25 cellular contexts compared by ENCODE assay signal in genomic region chr14:95308073-95308472, GRCh38. TPM values are rescaled to one million over a fixed set of nuclear protein-coding genes. Genes with fewer than 3 reads are reported as not detected.
A peak's percentile ranks its signal among the peaks of the same experiment; 100 is the strongest.
DNase-seq lines count a peak whose midpoint lies in the region; ATAC-seq, FAIRE-seq and TF ChIP-seq lines count a peak whose summit lies in the region.
"Had no signal": no experiment of that assay in that cellular context is flagged by ENCODE, and none has a peak within 500 bp of the region (broad histone marks: within the 10 kb centered on the region; RNA-seq: fewer than 3 reads in every experiment).

No MANE protein-coding gene starts in this region.

- H3K4me3 ChIP-seq in HepG2 (replicated peaks in 1 of 3; ENCODE audit: insufficient read depth in 1 of 3, low read depth in 2 of 3, low read length in 3 of 3) (no peak overlapping the region), gastrocnemius medialis (no peak overlapping the region), Peyer's patch (no peak overlapping the region)
- H3K4me3 ChIP-seq: coronary artery, esophagus muscularis mucosa, transverse colon had no signal

- no peak for TF ChIP-seq RAD21 in HepG2 (CRISPR knock-in tag; IDR thresholded peaks at IDR 0.05)

- H3K4me2 ChIP-seq in HepG2 (ENCODE audit: low read depth, low read length), result peak overlapping the region; percentile 28

- no peak overlapping the region for H3K9ac ChIP-seq in HepG2 (ENCODE audit: insufficient read depth, low read depth, low read length)

- CTCF ChIA-PET in HepG2 (lab: Yijun Ruan, JAX; ENCODE audit: low intra/inter-chr PET ratio, low total read pairs), result no interaction called here

- peaks cover 72% of the 10 kb centered on the region for H3K4me1 ChIP-seq in HepG2 (ENCODE audit: insufficient read depth, low read length)
- H3K4me1 ChIP-seq in gastrocnemius medialis, result no peaks in the 10 kb centered on the region
- peaks cover 0 to 9% (median under 1%) of the 10 kb centered on the region in 4 donors for H3K4me1 ChIP-seq in Peyer's patch

- DNase-seq in caudate nucleus (lab: John Stamatoyannopoulos, UW), result no peak
- DNase-seq in HepG2 (ENCODE audit: low spot score), result no peak
- DNase-seq in gastrocnemius medialis, result no peak
- no peak for DNase-seq in amniotic stem cell (lab: John Stamatoyannopoulos, UW)
- DNase-seq in NCI-H510A (lab: John Stamatoyannopoulos, UW), result no peak
- no peak for DNase-seq in Peyer's patch
- DNase-seq: activated CD4-positive, CD25-positive, alpha-beta regulatory T cell treated with anti-CD3 and anti-CD28 coated beads, Interleukin-2, amount 50 U/mL, for 72 hours; activated CD8-positive, alpha-beta T cell treated with anti-CD3 and anti-CD28 coated beads for 36 hours; activated effector memory CD4-positive, alpha-beta T cell treated with anti-CD3 and anti-CD28 coated beads, Interleukin-2, amount 50 U/mL, for 16 hours; activated naive CD8-positive, alpha-beta T cell treated with anti-CD3 and anti-CD28 coated beads, Interleukin-2, amount 10 ng/mL, durations not matched to agents 7 days and 5 days; DND-41; endodermal cell; KBM-7; NCI-H2171; NCI-H524; NK-92 treated with Interleukin-12 subunit alpha and Interleukin-12 subunit beta, amount 100 ng/mL, for 24 hours; stimulated activated CD4-positive, alpha-beta T cell treated with anti-CD3 and anti-CD28 coated beads, Interleukin-2, amount 100 ng/mL, for 48 hours; stimulated activated naive CD4-positive, alpha-beta T cell treated with Interleukin-2 at 50 U/mL for 16 hours; transverse colon had no signal

- TF ChIP-seq CTCF in 22Rv1 (IDR thresholded peaks at IDR 0.05), result no peak
- no peak for TF ChIP-seq CTCF in HepG2 (CRISPR knock-in tag; IDR thresholded peaks at IDR 0.05)
- TF ChIP-seq CTCF in gastrocnemius medialis (IDR thresholded peaks at IDR 0.05 in 4 of 5, conservative IDR thresholded peaks at IDR 0.05 in 1 of 5), result no peak
- no peak for TF ChIP-seq CTCF in Peyer's patch (IDR thresholded peaks at IDR 0.05)

- intact Hi-C loops in HepG2 (cut with micrococcal nuclease; ENCODE audit: unreplicated experiment), result no loop called here
- intact Hi-C loops in gastrocnemius medialis (cut with DNase I; ENCODE audit: low total_unique reads), result no loop called here

- TF ChIP-seq POLR2A in HepG2 (IDR thresholded peaks at IDR 0.05; ENCODE audit: insufficient read depth in 1 of 2, low read depth in 2 of 2, low read length in 2 of 2) (no peak), gastrocnemius medialis (IDR thresholded peaks at IDR 0.05) (no peak), Peyer's patch (IDR thresholded peaks at IDR 0.05) (no peak)

- WGBS in HepG2 (ENCODE audit: low lambda C conversion rate), result 100% methylated on average over 1 of the region's 1 CpG

- in situ Hi-C loops in HepG2 (cut with HindIII; ENCODE audit: extremely low pct_ligation_motif_present, low pct_unique_long_range_greater_than_20kb), result no loop called here
- in situ Hi-C loops in gastrocnemius medialis (cut with MboI; ENCODE audit: low sequenced_read_pairs in 4 of 4), result no loop called here

- peaks cover 12% of the 10 kb centered on the region for H3K79me2 ChIP-seq in HepG2 (ENCODE audit: insufficient read depth, low read length)

- H4K20me1 ChIP-seq in HepG2 (ENCODE audit: insufficient read depth, low read length), result no peaks in the 10 kb centered on the region; the same call in 1 of the 2 replicates

- no peak for ATAC-seq in HepG2
- ATAC-seq in gastrocnemius medialis, result no peak
- no peak for ATAC-seq in GM19452 (IDR thresholded peaks at IDR 0.05; ENCODE audit: unreplicated experiment)
- ATAC-seq: activated CD8-positive, alpha-beta T cell treated with anti-CD3 and anti-CD28 coated beads for 36 hours had no signal

- no peak for FAIRE-seq in HepG2 (lab: Jason Lieb, UNC)
- FAIRE-seq: frontal cortex, islet of Langerhans had no signal

- no peaks in the 10 kb centered on the region for H3K9me3 ChIP-seq in HepG2 (ENCODE audit: low read length)
- no peaks in the 10 kb centered on the region for H3K9me3 ChIP-seq in gastrocnemius medialis
- H3K9me3 ChIP-seq in Peyer's patch, result no peaks in the 10 kb centered on the region
- H3K9me3 ChIP-seq: esophagus muscularis mucosa, transverse colon had no signal

- H2AFZ ChIP-seq in HepG2 (ENCODE audit: low read length), result no peak overlapping the region

- no peaks in the 10 kb centered on the region for H3K27me3 ChIP-seq in HepG2 (ENCODE audit: control insufficient read depth in 1 of 2, insufficient read depth in 2 of 2, low read length in 2 of 2)
- no peaks in the 10 kb centered on the region for H3K27me3 ChIP-seq in gastrocnemius medialis
- no peaks in the 10 kb centered on the region for H3K27me3 ChIP-seq in Peyer's patch
- H3K27me3 ChIP-seq: transverse colon had no signal

- H3K27ac ChIP-seq in 22Rv1 (0 out of 2 replicates have a peak overlapping the region, but pooled peaks have one; percentile 12), caudate nucleus (ENCODE audit: low read depth, low read length) (peak overlapping the region; percentile 83), HepG2 (ENCODE audit: extremely low read length, insufficient read depth, low read length) (no peak overlapping the region), gastrocnemius medialis (peak overlapping the region; percentile 9 to 38 (median 30)), Peyer's patch (no peak overlapping the region)
- H3K27ac ChIP-seq: coronary artery, transverse colon had no signal

- TF ChIP-seq EP300 in HepG2 (IDR thresholded peaks at IDR 0.05; ENCODE audit: low read depth in 2 of 2, low read length in 2 of 2) (no peak), HepG2 (CRISPR knock-in tag; IDR thresholded peaks at IDR 0.05; ENCODE audit: borderline replicate concordance) (no peak)

- POLR2A ChIA-PET in HepG2 (lab: Yijun Ruan, JAX), result no interaction called here

- BruUV-seq in HepG2 (replicated peaks; lab: Mats Ljungman, UMichigan), result no TSS peak

- no peaks in the 10 kb centered on the region for H3K36me3 ChIP-seq in HepG2 (replicated peaks in 1 of 2; ENCODE audit: control insufficient read depth in 1 of 2, insufficient read depth in 2 of 2, low read length in 2 of 2)
- H3K36me3 ChIP-seq in gastrocnemius medialis, result no peaks in the 10 kb centered on the region
- no peaks in the 10 kb centered on the region for H3K36me3 ChIP-seq in Peyer's patch
- H3K36me3 ChIP-seq: esophagus muscularis mucosa, transverse colon had no signal

TF ChIP-seq in HepG2, 621 proteins besides CTCF, POLR2A, EP300 and RAD21:
- TF ChIP-seq POLR2AphosphoS2 (IDR thresholded peaks at IDR 0.05; ENCODE audit: low read depth, low read length) (no peak), ARID5B (CRISPR knock-in tag; IDR thresholded peaks at IDR 0.05) (no peak), SIX1 (CRISPR knock-in tag; IDR thresholded peaks at IDR 0.05; ENCODE audit: borderline replicate concordance) (no peak), ZNF510 (CRISPR knock-in tag; IDR thresholded peaks at IDR 0.05; ENCODE audit: low read depth) (no peak), ZNF354B (CRISPR knock-in tag; IDR thresholded peaks at IDR 0.05) (no peak)

RNA-seq across cellular contexts. Expression of gene CLMN, which starts 11.6 kb away (rescaled TPM):
- 15.1 and 16.2 TPM in 2 replicates for total RNA-seq in HepG2 (2016; rRNA removed; fragmentation: Illumina TruSeq; extraction: Trizol)
- 4.4 and 5.9 TPM in 2 replicates for total RNA-seq in HepG2 (2016; cell fraction: cytosol; rRNA removed; fragmentation: Illumina TruSeq; extraction: Trizol; ENCODE audit: low read depth)
- total RNA-seq in HepG2 (2016; cell fraction: insoluble cytoplasmic fraction; rRNA removed; fragmentation: Illumina TruSeq; extraction: Trizol), result 13.1 and 14.8 TPM in 2 replicates
- total RNA-seq in HepG2 (2016; cell fraction: membrane; rRNA removed; fragmentation: Illumina TruSeq; extraction: Trizol), result 8.6 and 9.0 TPM in 2 replicates
- total RNA-seq in HepG2 (2016; cell fraction: nucleus; rRNA removed; fragmentation: Illumina TruSeq; extraction: Trizol), result 21.4 and 22.0 TPM in 2 replicates
- 16.4 and 16.7 TPM in 2 replicates for polyA plus RNA-seq in HepG2 (2011; rRNA removed)
- 5.7 and 6.9 TPM in 2 replicates for polyA plus RNA-seq in HepG2 (2011; cell fraction: cytosol; rRNA removed)
- polyA plus RNA-seq in HepG2 (2011; cell fraction: nucleus; rRNA removed), result 55.9 and 58.4 TPM in 2 replicates
- 12.5 and 17.3 TPM in 2 replicates for polyA plus RNA-seq in HepG2 (2012)
- polyA plus RNA-seq in HepG2 (2016; cell fraction: cytosol; fragmentation: Illumina TruSeq; extraction: Trizol; ENCODE audit: low read depth), result 4.6 and 4.9 TPM in 2 replicates
- 10.5 and 11.4 TPM in 2 replicates for polyA plus RNA-seq in HepG2 (2016; cell fraction: insoluble cytoplasmic fraction; fragmentation: Illumina TruSeq; extraction: Trizol; ENCODE audit: low read depth)
- 7.1 and 7.5 TPM in 2 replicates for polyA plus RNA-seq in HepG2 (2016; cell fraction: membrane; fragmentation: Illumina TruSeq; extraction: Trizol; ENCODE audit: low read depth)
- polyA plus RNA-seq in HepG2 (2016; cell fraction: nucleus; fragmentation: Illumina TruSeq; extraction: Trizol; ENCODE audit: insufficient read depth, low read depth), result 24.4 and 27.2 TPM in 2 replicates
- polyA minus RNA-seq in HepG2 (2011; rRNA and poly(A)+ RNA removed; ENCODE audit: low replicate concordance), result 0.51 and 12.1 TPM in 2 replicates
- polyA minus RNA-seq in HepG2 (2011; cell fraction: cytosol; rRNA and poly(A)+ RNA removed), result 8.5 and 10.6 TPM in 2 replicates
- polyA minus RNA-seq in HepG2 (2011; cell fraction: nucleus; rRNA and poly(A)+ RNA removed), result 45.1 and 53.1 TPM in 2 replicates
- total RNA-seq in gastrocnemius medialis, result 1 to 10 TPM; 3.8 to 8.8 (median 5.8) TPM
- 10 to 100 TPM; 18.7 to 38.8 (median 36.4) TPM for total RNA-seq in Peyer's patch

Comparison
In these comparisons a context has a peak if more than half of its experiments do, and no peak if none do; other contexts are left out.
1. H3K27ac ChIP-seq: peak in 22Rv1 (single experiment), caudate nucleus (single experiment) and gastrocnemius medialis (4 of 4); none in HepG2 (single experiment) and Peyer's patch (0 of 4).